18 cellular contexts compared by ENCODE assay signal in the genomic region with DNA sequence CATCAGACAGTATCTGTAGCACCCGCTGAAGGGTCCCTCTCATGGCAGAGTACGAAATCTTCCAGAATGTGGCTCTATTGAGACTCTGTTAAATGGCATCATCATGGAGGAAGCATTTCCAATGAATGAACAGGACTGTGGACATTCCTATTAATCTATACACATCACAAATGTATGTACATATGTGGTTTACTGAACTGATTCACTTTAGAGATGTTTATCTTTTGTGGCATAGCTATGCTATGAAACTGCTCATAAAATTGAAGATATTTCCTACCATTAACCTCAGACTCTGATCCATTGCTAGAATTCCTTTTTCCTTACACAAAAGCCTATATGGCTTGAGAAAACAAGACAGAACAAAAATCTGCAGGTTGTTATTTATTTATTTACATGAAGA.
DNase-seq lines count a peak whose midpoint lies in the region; ATAC-seq and TF ChIP-seq lines count a peak whose summit lies in the region.
"Had no signal": no experiment of that assay in that cellular context is flagged by ENCODE, and none has a peak within 500 bp of the region (broad histone marks: within the 10 kb centered on the region; RNA-seq: fewer than 3 reads in every experiment).

No MANE protein-coding gene starts in this region.

- no peak for TF ChIP-seq CTCF in omental fat pad (IDR thresholded peaks at IDR 0.05)

- intact Hi-C loops in cardiac septum (cut with DNase I) = no loop called here

- DNase-seq in HCEC 1CT (peak; percentile 61), RKO (ENCODE audit: low spot score) (peak; percentile 1), epithelial cell of prostate (ENCODE audit: low read depth, low spot score) (peak; percentile 63), omental fat pad (ENCODE audit: low spot score) (no peak), cardiac septum (ENCODE audit: low spot score) (no peak), NCI-H1694 treated with DMSO at 0.1 percent for 48 hours (lab: John Stamatoyannopoulos, UW) (no peak)
- DNase-seq: activated naive CD4-positive, alpha-beta T cell treated with anti-CD3 and anti-CD28 coated beads, Interleukin-2, amount 50 U/mL, for 16 hours; activated T-cell treated with anti-CD3 and anti-CD28 coated beads, Interleukin-2, amount 50 U/mL, for 72 hours; Caco-2; endodermal cell; heart left ventricle; NCI-H1092; NCI-H510A treated with DMSO at 0.1 percent for 48 hours; small intestine; stimulated activated naive CD8-positive, alpha-beta T cell treated with anti-CD3 and anti-CD28 coated beads, Interleukin-15, Interleukin-2, amounts not matched to agents 100 U/mL and 50 U/mL, for 24 hours; thyroid gland had no signal

- ATAC-seq in omental fat pad (ENCODE audit: low FRiP score) = no peak
- ATAC-seq in HG03442 (IDR thresholded peaks at IDR 0.05; ENCODE audit: unreplicated experiment) = no peak
- ATAC-seq: activated T-cell treated with anti-CD3 and anti-CD28 coated beads, Interleukin-2, amount 50 U/mL, for 72 hours; GM23338; heart left ventricle; stimulated activated naive CD8-positive, alpha-beta T cell treated with anti-CD3 and anti-CD28 coated beads, Interleukin-15, Interleukin-2, amounts not matched to agents 100 U/mL and 50 U/mL, for 24 hours had no signal

- no peak overlapping the region for H3K27ac ChIP-seq in epithelial cell of prostate
- H3K27ac ChIP-seq: heart left ventricle, thyroid gland had no signal

Comparison
In these comparisons a context has a peak if more than half of its experiments do, and no peak if none do; other contexts are left out.
1. DNase-seq: peak in HCEC 1CT (single experiment), RKO (single experiment) and epithelial cell of prostate (single experiment); none in omental fat pad (single experiment), cardiac septum (single experiment) and NCI-H1694 treated with DMSO at 0.1 percent for 48 hours (single experiment).